In genomic region chr17:14060706-14061105, GRCh38 we compare ENCODE assay signal across 26 cellular contexts.
"Had no signal": no experiment of that assay in that cellular context is flagged by ENCODE, and none has a peak within 500 bp of the region (broad histone marks: within the 10 kb centered on the region; RNA-seq: fewer than 3 reads in every experiment).

No MANE protein-coding gene starts in this region.

- H3K4me1 ChIP-seq: pancreas, prostate gland had no signal

- FAIRE-seq: pancreas, urothelium cell line had no signal

- H3K36me3 ChIP-seq: pancreas, prostate gland, suprapubic skin, thoracic aorta, upper lobe of right lung had no signal

- H3K27me3 ChIP-seq: pancreas, suprapubic skin, tibial artery, upper lobe of right lung had no signal

- H3K9me3 Mint-ChIP-seq: natural killer cell treated with Interleukin-12 subunit alpha and Interleukin-12 subunit beta and Interleukin-15 and Interleukin-18, amount 100 ng/mL, for 72 hours; stimulated activated naive B cell treated with anti-CD40 and anti-IgM and Interleukin-4, amounts not matched to agents 10 μg/mL and 1 μg/mL and 100 μg/mL, for 72 hours had no signal

- H3K4me3 ChIP-seq: left ventricle myocardium inferior, mucosa of descending colon, pancreas, prostate gland, skin epidermis, suprapubic skin, thoracic aorta, tibial artery, upper lobe of right lung had no signal

- H3K27ac Mint-ChIP-seq: memory B cell; naive thymus-derived CD4-positive, alpha-beta T cell; natural killer cell treated with Interleukin-12 subunit alpha and Interleukin-12 subunit beta and Interleukin-15 and Interleukin-18, amount 100 ng/mL, for 72 hours had no signal

- ATAC-seq: mucosa of descending colon; naive thymus-derived CD4-positive, alpha-beta T cell; natural killer cell treated with Interleukin-12 subunit alpha and Interleukin-12 subunit beta and Interleukin-15 and Interleukin-18, amount 100 ng/mL, for 72 hours; pancreas; right cardiac atrium; sciatic nerve; stimulated activated naive B cell treated with anti-CD40 and anti-IgM and Interleukin-4, amounts not matched to agents 10 μg/mL and 1 μg/mL and 100 μg/mL, for 72 hours; stimulated activated naive CD8-positive, alpha-beta T cell treated with anti-CD3 and anti-CD28 coated beads, Interleukin-15, Interleukin-2, amounts not matched to agents 100 U/mL and 50 U/mL, for 24 hours; upper lobe of right lung had no signal

- H3K27ac ChIP-seq: left ventricle myocardium inferior, pancreas, prostate gland, skin epidermis, suprapubic skin, tibial artery, upper lobe of right lung had no signal

- H3K27me3 Mint-ChIP-seq: memory B cell; naive thymus-derived CD4-positive, alpha-beta T cell; natural killer cell treated with Interleukin-12 subunit alpha and Interleukin-12 subunit beta and Interleukin-15 and Interleukin-18, amount 100 ng/mL, for 72 hours; stimulated activated naive B cell treated with anti-CD40 and anti-IgM and Interleukin-4, amounts not matched to agents 10 μg/mL and 1 μg/mL and 100 μg/mL, for 72 hours had no signal

- H3K9me3 ChIP-seq: mucosa of descending colon, pancreas, prostate gland, suprapubic skin, thoracic aorta, tibial artery, upper lobe of right lung had no signal

- H3K4me3 Mint-ChIP-seq: memory B cell; naive thymus-derived CD4-positive, alpha-beta T cell; natural killer cell treated with Interleukin-12 subunit alpha and Interleukin-12 subunit beta and Interleukin-15 and Interleukin-18, amount 100 ng/mL, for 72 hours; stimulated activated naive B cell treated with anti-CD40 and anti-IgM and Interleukin-4, amounts not matched to agents 10 μg/mL and 1 μg/mL and 100 μg/mL, for 72 hours had no signal

- DNase-seq: islet precursor cell; left ventricle myocardium inferior; midbrain; mucosa of descending colon; naive thymus-derived CD4-positive, alpha-beta T cell; pancreas; posterior cingulate gyrus; retina; right cardiac atrium; stimulated activated CD4-positive, alpha-beta T cell treated with anti-CD3 and anti-CD28 coated beads, Interleukin-12 subunit alpha, Interleukin-12 subunit beta, amount 100 ng/mL, for 4 hours; stimulated activated CD4-positive, alpha-beta T cell treated with anti-CD3 and anti-CD28 coated beads, Interleukin-15, amount 100 ng/mL, for 24 hours; stimulated activated CD4-positive, alpha-beta T cell treated with anti-CD3 and anti-CD28 coated beads, Interleukin-2, amount 100 ng/mL, for 24 hours; stimulated activated CD4-positive, alpha-beta T cell treated with anti-CD3 and anti-CD28 coated beads, Interleukin-4, amount 100 ng/mL, for 1 hour; stimulated activated naive B cell treated with anti-CD40 and anti-IgM and Interleukin-4, amounts not matched to agents 10 μg/mL and 1 μg/mL and 100 μg/mL, for 72 hours; stimulated activated naive CD8-positive, alpha-beta T cell treated with anti-CD3 and anti-CD28 coated beads, Interleukin-15, Interleukin-2, amounts not matched to agents 100 U/mL and 50 U/mL, for 24 hours; tibial artery; trophoblast cell; upper lobe of right lung had no signal
